Comparison of ENCODE assay signal across 1 cellular context in the genomic region with DNA sequence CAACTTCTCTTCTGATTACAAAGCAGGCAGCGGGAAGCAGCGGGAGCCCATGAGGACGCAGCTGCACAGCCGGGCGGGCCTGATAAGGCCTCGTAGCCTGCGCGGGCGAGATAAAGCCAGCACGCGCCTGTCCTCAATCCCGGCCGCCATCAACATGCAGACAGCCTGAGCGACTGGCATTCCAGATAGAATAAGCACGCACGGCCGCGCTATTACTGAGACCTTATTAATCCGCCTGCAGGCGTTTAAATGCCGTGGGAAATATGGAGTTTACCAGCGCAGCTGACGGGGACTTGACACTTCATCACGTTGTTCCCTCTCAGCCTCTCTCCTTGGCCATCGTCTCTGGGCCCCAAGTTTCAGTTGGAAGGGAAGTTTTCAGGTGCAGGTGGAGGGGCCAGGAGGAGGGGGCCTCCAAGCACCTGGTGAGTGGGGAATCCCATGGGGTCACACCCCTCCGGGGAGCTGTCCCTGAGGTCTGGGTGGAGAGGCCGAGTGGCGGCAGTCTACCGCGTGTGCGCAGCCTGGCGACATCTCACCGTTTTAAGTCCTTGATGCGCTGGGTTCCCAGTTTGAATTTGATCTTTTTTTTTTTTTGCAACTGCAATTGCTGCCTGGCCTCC.
TF ChIP-seq lines count a peak whose summit lies in the region.

No MANE protein-coding gene starts in this region.

TF ChIP-seq in K562, 482 proteins besides CTCF, POLR2A, EP300 and RAD21 (continued from another document and continues in another):
- TF ChIP-seq KAT8 (IDR thresholded peaks at IDR 0.05; ENCODE audit: low read depth) = no peak
- peak; percentile 100 for TF ChIP-seq ZNF644 (tag; IDR thresholded peaks at IDR 0.05; ENCODE audit: low read depth)
- peak; percentile 86 for TF ChIP-seq ZBTB17 (CRISPR knock-in tag; IDR thresholded peaks at IDR 0.05)
- TF ChIP-seq HOXB6 (CRISPR knock-in tag; IDR thresholded peaks at IDR 0.05; ENCODE audit: borderline replicate concordance) = no peak
- no peak for TF ChIP-seq KAT7 (CRISPR knock-in tag; IDR thresholded peaks at IDR 0.05; ENCODE audit: borderline replicate concordance)
- TF ChIP-seq ESRRB (CRISPR knock-in tag; IDR thresholded peaks at IDR 0.05; ENCODE audit: borderline replicate concordance) = no peak
- peak; percentile 99 to 100 for TF ChIP-seq KDM1A (IDR thresholded peaks at IDR 0.05)
- TF ChIP-seq TCF7 (IDR thresholded peaks at IDR 0.05; ENCODE audit: borderline replicate concordance) = peak; percentile 86
- TF ChIP-seq BCL6 (CRISPR knock-in tag; IDR thresholded peaks at IDR 0.05) = peak; percentile 80
- TF ChIP-seq, protein P1, sequence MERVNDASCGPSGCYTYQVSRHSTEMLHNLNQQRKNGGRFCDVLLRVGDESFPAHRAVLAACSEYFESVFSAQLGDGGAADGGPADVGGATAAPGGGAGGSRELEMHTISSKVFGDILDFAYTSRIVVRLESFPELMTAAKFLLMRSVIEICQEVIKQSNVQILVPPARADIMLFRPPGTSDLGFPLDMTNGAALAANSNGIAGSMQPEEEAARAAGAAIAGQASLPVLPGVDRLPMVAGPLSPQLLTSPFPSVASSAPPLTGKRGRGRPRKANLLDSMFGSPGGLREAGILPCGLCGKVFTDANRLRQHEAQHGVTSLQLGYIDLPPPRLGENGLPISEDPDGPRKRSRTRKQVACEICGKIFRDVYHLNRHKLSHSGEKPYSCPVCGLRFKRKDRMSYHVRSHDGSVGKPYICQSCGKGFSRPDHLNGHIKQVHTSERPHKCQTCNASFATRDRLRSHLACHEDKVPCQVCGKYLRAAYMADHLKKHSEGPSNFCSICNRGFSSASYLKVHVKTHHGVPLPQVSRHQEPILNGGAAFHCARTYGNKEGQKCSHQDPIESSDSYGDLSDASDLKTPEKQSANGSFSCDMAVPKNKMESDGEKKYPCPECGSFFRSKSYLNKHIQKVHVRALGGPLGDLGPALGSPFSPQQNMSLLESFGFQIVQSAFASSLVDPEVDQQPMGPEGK (CRISPR knock-in tag; IDR thresholded peaks at IDR 0.05; ENCODE audit: borderline replicate concordance) = no peak
- TF ChIP-seq RERE (CRISPR knock-in tag; IDR thresholded peaks at IDR 0.05; ENCODE audit: borderline replicate concordance) = peak; percentile 55; the same call in 1 of the 2 replicates
- peak; percentile 92 for TF ChIP-seq ZNF263 (CRISPR knock-in tag; IDR thresholded peaks at IDR 0.05; ENCODE audit: borderline replicate concordance)
- peak; percentile 91 for TF ChIP-seq OTX1 (CRISPR knock-in tag; IDR thresholded peaks at IDR 0.05)
- TF ChIP-seq, protein P2, sequence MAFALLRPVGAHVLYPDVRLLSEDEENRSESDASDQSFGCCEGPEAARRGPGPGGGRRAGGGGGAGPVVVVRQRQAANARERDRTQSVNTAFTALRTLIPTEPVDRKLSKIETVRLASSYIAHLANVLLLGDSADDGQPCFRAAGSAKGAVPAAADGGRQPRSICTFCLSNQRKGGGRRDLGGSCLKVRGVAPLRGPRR (CRISPR knock-in tag; IDR thresholded peaks at IDR 0.05) = peak; percentile 37; the same call in 1 of the 2 replicates
- TF ChIP-seq, protein P3, sequence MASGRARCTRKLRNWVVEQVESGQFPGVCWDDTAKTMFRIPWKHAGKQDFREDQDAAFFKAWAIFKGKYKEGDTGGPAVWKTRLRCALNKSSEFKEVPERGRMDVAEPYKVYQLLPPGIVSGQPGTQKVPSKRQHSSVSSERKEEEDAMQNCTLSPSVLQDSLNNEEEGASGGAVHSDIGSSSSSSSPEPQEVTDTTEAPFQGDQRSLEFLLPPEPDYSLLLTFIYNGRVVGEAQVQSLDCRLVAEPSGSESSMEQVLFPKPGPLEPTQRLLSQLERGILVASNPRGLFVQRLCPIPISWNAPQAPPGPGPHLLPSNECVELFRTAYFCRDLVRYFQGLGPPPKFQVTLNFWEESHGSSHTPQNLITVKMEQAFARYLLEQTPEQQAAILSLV (tag; IDR thresholded peaks at IDR 0.05) = peak; percentile 67
- TF ChIP-seq PRMT5 (CRISPR knock-in tag; IDR thresholded peaks at IDR 0.05) = no peak
- TF ChIP-seq, protein P4, sequence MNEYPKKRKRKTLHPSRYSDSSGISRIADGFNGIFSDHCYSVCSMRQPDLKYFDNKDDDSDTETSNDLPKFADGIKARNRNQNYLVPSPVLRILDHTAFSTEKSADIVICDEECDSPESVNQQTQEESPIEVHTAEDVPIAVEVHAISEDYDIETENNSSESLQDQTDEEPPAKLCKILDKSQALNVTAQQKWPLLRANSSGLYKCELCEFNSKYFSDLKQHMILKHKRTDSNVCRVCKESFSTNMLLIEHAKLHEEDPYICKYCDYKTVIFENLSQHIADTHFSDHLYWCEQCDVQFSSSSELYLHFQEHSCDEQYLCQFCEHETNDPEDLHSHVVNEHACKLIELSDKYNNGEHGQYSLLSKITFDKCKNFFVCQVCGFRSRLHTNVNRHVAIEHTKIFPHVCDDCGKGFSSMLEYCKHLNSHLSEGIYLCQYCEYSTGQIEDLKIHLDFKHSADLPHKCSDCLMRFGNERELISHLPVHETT (CRISPR knock-in tag; conservative IDR thresholded peaks at IDR 0.05 in 1 of 2, IDR thresholded peaks at IDR 0.05 in 1 of 2) = peak in 1 of 2 experiments; percentile 98; a peak in 2 of 4 replicates
- TF ChIP-seq HMBOX1 (IDR thresholded peaks at IDR 0.05) = 0 out of 2 replicates have a peak, but pooled peaks have one; percentile 18
- TF ChIP-seq ZFPM2 (CRISPR knock-in tag; IDR thresholded peaks at IDR 0.05) = no peak
- peak; percentile 27; the same call in 1 of the 2 replicates for TF ChIP-seq CBX5 (IDR thresholded peaks at IDR 0.05; ENCODE audit: borderline replicate concordance, low read depth)
- TF ChIP-seq KAT2B (IDR thresholded peaks at IDR 0.05; ENCODE audit: low read depth, low read length) = no peak
- TF ChIP-seq, protein P5, sequence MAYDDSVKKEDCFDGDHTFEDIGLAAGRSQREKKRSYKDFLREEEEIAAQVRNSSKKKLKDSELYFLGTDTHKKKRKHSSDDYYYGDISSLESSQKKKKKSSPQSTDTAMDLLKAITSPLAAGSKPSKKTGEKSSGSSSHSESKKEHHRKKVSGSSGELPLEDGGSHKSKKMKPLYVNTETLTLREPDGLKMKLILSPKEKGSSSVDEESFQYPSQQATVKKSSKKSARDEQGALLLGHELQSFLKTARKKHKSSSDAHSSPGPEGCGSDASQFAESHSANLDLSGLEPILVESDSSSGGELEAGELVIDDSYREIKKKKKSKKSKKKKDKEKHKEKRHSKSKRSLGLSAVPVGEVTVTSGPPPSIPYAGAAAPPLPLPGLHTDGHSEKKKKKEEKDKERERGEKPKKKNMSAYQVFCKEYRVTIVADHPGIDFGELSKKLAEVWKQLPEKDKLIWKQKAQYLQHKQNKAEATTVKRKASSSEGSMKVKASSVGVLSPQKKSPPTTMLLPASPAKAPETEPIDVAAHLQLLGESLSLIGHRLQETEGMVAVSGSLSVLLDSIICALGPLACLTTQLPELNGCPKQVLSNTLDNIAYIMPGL (CRISPR knock-in tag; IDR thresholded peaks at IDR 0.05) = no peak; the same call in 1 of the 2 replicates
- TF ChIP-seq, protein P6, sequence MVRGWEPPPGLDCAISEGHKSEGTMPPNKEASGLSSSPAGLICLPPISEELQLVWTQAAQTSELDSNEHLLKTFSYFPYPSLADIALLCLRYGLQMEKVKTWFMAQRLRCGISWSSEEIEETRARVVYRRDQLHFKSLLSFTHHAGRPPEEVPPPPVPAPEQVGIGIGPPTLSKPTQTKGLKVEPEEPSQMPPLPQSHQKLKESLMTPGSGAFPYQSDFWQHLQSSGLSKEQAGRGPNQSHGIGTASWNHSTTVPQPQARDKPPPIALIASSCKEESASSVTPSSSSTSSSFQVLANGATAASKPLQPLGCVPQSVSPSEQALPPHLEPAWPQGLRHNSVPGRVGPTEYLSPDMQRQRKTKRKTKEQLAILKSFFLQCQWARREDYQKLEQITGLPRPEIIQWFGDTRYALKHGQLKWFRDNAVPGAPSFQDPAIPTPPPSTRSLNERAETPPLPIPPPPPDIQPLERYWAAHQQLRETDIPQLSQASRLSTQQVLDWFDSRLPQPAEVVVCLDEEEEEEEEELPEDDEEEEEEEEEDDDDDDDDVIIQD (CRISPR knock-in tag; IDR thresholded peaks at IDR 0.05) = 0 out of 2 replicates have a peak, but pooled peaks have one; percentile 63
- no peak for TF ChIP-seq ZNF740 (CRISPR knock-in tag; IDR thresholded peaks at IDR 0.05)
- peak in 1 of 2 experiments; percentile 5; a peak in 1 of 4 replicates for TF ChIP-seq ZNF740 (tag; IDR thresholded peaks at IDR 0.05)
- TF ChIP-seq ZEB2 (IDR thresholded peaks at IDR 0.05) = peak; percentile 19; the same call in 1 of the 2 replicates
- TF ChIP-seq DACH1 (IDR thresholded peaks at IDR 0.05; ENCODE audit: partially characterized antibody) = peak; percentile 96
- TF ChIP-seq KDM2B (CRISPR knock-in tag; IDR thresholded peaks at IDR 0.05) = peak; percentile 95; the same call in 1 of the 2 replicates
- TF ChIP-seq ZNF124 (CRISPR knock-in tag; IDR thresholded peaks at IDR 0.05) = no peak
- no peak for TF ChIP-seq ZNF695 (CRISPR knock-in tag; IDR thresholded peaks at IDR 0.05)
- TF ChIP-seq POLR2B (IDR thresholded peaks at IDR 0.05; ENCODE audit: low read depth, partially characterized antibody) = no peak
- peak; percentile 20; the same call in 1 of the 2 replicates for TF ChIP-seq GTF2F1 (IDR thresholded peaks at IDR 0.05; ENCODE audit: low read depth, low read length)
- TF ChIP-seq, protein P7, sequence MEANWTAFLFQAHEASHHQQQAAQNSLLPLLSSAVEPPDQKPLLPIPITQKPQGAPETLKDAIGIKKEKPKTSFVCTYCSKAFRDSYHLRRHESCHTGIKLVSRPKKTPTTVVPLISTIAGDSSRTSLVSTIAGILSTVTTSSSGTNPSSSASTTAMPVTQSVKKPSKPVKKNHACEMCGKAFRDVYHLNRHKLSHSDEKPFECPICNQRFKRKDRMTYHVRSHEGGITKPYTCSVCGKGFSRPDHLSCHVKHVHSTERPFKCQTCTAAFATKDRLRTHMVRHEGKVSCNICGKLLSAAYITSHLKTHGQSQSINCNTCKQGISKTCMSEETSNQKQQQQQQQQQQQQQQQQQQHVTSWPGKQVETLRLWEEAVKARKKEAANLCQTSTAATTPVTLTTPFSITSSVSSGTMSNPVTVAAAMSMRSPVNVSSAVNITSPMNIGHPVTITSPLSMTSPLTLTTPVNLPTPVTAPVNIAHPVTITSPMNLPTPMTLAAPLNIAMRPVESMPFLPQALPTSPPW (CRISPR knock-in tag; IDR thresholded peaks at IDR 0.05) = peak; percentile 93
- TF ChIP-seq ZBTB5 (IDR thresholded peaks at IDR 0.05) = no peak
